In the genomic region with DNA sequence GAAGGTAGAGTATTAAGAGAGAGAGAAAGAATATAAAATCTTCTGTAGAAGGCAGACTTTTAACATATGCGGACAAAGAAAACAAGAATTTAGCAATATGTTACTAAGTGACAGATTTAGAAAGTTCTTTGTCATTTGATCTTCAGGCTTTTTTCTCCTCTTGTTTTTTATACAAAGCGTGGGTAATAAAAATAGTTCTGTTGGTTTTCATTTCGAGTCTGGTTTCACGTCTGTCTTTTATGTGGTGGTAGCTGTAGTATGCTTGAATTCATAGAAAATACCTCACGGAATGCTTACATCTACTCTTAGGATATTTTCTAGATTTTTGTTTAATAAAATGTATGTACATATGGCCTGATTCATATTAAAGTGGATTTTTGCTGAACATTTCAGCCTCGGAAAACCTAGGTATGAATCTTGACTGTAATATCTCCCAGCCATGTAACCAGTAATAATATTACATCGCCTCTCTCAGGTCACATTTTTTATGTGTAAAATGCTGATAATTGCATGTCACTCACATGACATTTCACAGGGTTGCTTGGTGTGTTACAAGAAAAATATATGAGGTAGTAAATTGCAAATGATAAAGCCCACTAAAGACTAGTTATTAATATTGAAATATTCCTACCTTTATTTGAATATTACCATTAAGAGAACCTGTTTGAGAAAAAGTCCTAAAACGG, we compare ENCODE assay signal across 14 cellular contexts.
"Had no signal": no experiment of that assay in that cellular context is flagged by ENCODE, and none has a peak within 500 bp of the region (broad histone marks: within the 10 kb centered on the region; RNA-seq: fewer than 3 reads in every experiment).

No MANE protein-coding gene starts in this region.

- DNase-seq: activated B cell treated with CpG ODN at 0.5 μM for 24 hours; activated CD4-positive, alpha-beta T cell treated with anti-CD3 and anti-CD28 coated beads, Interleukin-2, amount 10 ng/mL, durations not matched to agents 24 days and 14 days; activated naive CD4-positive, alpha-beta T cell treated with anti-CD3 and anti-CD28 coated beads, Interleukin-2, amount 50 U/mL, for 16 hours; adrenal gland; body of pancreas; central memory CD4-positive, alpha-beta T cell; cortex of kidney; effector CD8-positive, alpha-beta T cell; foreskin melanocyte; head of caudate nucleus; left colon; naive B cell; transverse colon had no signal

- H3K27me3 Mint-ChIP-seq: activated B cell treated with CpG ODN at 0.5 μM for 24 hours; activated CD4-positive, alpha-beta T cell treated with anti-CD3 and anti-CD28 coated beads, Interleukin-2, amount 10 ng/mL, durations not matched to agents 24 days and 14 days; naive B cell had no signal

- H3K27ac Mint-ChIP-seq: activated B cell treated with CpG ODN at 0.5 μM for 24 hours; activated CD4-positive, alpha-beta T cell treated with anti-CD3 and anti-CD28 coated beads, Interleukin-2, amount 10 ng/mL, durations not matched to agents 24 days and 14 days; activated T-helper 2 cell treated with anti-CD3 and anti-CD28 coated beads, Interferon-gamma antibody, Interleukin-2, Interleukin-4, amounts not matched to agents 10 μg/mL and 5 μg/mL and 100 μg/mL, durations not matched to agents 14 hours and 24 hours and 36 hours had no signal

- ATAC-seq: body of pancreas, left colon had no signal

- H3K4me1 Mint-ChIP-seq: activated CD4-positive, alpha-beta T cell treated with anti-CD3 and anti-CD28 coated beads, Interleukin-2, amount 10 ng/mL, durations not matched to agents 24 days and 14 days had no signal

- H3K9me3 Mint-ChIP-seq: activated B cell treated with CpG ODN at 0.5 μM for 24 hours; activated CD4-positive, alpha-beta T cell treated with anti-CD3 and anti-CD28 coated beads, Interleukin-2, amount 10 ng/mL, durations not matched to agents 24 days and 14 days had no signal

- H3K4me3 Mint-ChIP-seq: activated B cell treated with CpG ODN at 0.5 μM for 24 hours; activated CD4-positive, alpha-beta T cell treated with anti-CD3 and anti-CD28 coated beads, Interleukin-2, amount 10 ng/mL, durations not matched to agents 24 days and 14 days; naive B cell had no signal
